ENCODE assay signal across 9 cellular contexts in genomic region chr6:169990095-169991030, GRCh38.
A peak's percentile ranks its signal among the peaks of the same experiment; 100 is the strongest.
DNase-seq lines count a peak whose midpoint lies in the region; ATAC-seq and TF ChIP-seq lines count a peak whose summit lies in the region.
"Had no signal": no experiment of that assay in that cellular context is flagged by ENCODE, and none has a peak within 500 bp of the region (broad histone marks: within the 10 kb centered on the region; RNA-seq: fewer than 3 reads in every experiment).

No MANE protein-coding gene starts in this region.

- POLR2A ChIA-PET in OCI-LY7 (lab: Charles Lee) = interaction anchor here (1.0 kb wide), 1 partner anchor 39 kb away, joined by 5 read pairs; no protein-coding TSS in a partner anchor

- peak overlapping the region; percentile 12 for H3K27ac ChIP-seq in OCI-LY7 (ENCODE audit: low read depth, low read length, poor library complexity, severe bottlenecking)
- H3K27ac ChIP-seq in coronary artery = no peak overlapping the region
- H3K27ac ChIP-seq: A549 had no signal

- peak overlapping the region; percentile 5 for H3K4me3 ChIP-seq in OCI-LY7 (ENCODE audit: low read depth, low read length, poor library complexity, severe bottlenecking)
- H3K4me3 ChIP-seq in coronary artery = no peak overlapping the region
- H3K4me3 ChIP-seq: A549 had no signal

- H3K4me1 ChIP-seq in OCI-LY7 (ENCODE audit: insufficient read depth, low read length, poor library complexity, severe bottlenecking) = peaks cover 17% of the 10 kb centered on the region
- H3K4me1 ChIP-seq: A549 had no signal

- TF ChIP-seq CTCF in OCI-LY7 (conservative IDR thresholded peaks at IDR 0.05; ENCODE audit: low read length) = peak; percentile 44
- TF ChIP-seq CTCF in coronary artery (IDR thresholded peaks at IDR 0.05) = no peak

- DNase-seq in NCI-H526 (lab: John Stamatoyannopoulos, UW) (peak; percentile 17 to 45), NCI-H526 treated with DMSO at 0.1 percent for 48 hours (lab: John Stamatoyannopoulos, UW) (no peak), OCI-LY7 (ENCODE audit: low spot score) (peak; percentile 58), coronary artery (ENCODE audit: low spot score) (peak; percentile 71), SW 1271 (lab: John Stamatoyannopoulos, UW) (no peak), SKM-1 (lab: John Stamatoyannopoulos, UW; ENCODE audit: unreplicated experiment) (no peak)
- DNase-seq in stimulated activated CD4-positive, alpha-beta T cell treated with anti-CD3 and anti-CD28 coated beads, Interleukin-4, amount 100 ng/mL, for 24 hours = peak; percentile 51

- H3K9me3 ChIP-seq in OCI-LY7 (ENCODE audit: low read length) = no peaks in the 10 kb centered on the region
- H3K9me3 ChIP-seq: A549 had no signal

- H4K20me1 ChIP-seq in OCI-LY7 (ENCODE audit: insufficient read depth, low read length) = no peaks in the 10 kb centered on the region

- no peaks in the 10 kb centered on the region for H3K36me3 ChIP-seq in OCI-LY7 (ENCODE audit: insufficient read depth, low read length)

- H3K79me2 ChIP-seq in OCI-LY7 (ENCODE audit: insufficient read depth, low read depth, low read length) = no peaks in the 10 kb centered on the region

- intact Hi-C loops in OCI-LY7 (cut with micrococcal nuclease; ENCODE audit: unreplicated experiment) = loop anchor here (10.0 kb wide), 1 partner anchor 94 kb away; no protein-coding TSS in a partner anchor

- H2AFZ ChIP-seq in OCI-LY7 (ENCODE audit: low read length) = peak overlapping the region; percentile 86

- ATAC-seq in GM18520 (IDR thresholded peaks at IDR 0.05; ENCODE audit: unreplicated experiment) = no peak

- BruUV-seq in OCI-LY7 (replicated peaks; lab: Mats Ljungman, UMichigan) = no TSS peak

- peak overlapping the region; percentile 58 for H3K4me2 ChIP-seq in OCI-LY7 (ENCODE audit: low read length)
- H3K4me2 ChIP-seq: A549 had no signal

- CTCF ChIA-PET in OCI-LY7 (lab: Charles Lee; ENCODE audit: unreplicated experiment) = interaction anchor here (1.2 kb wide), 1 partner anchor 36 kb away, joined by 3 read pairs; no protein-coding TSS in a partner anchor

- no peaks in the 10 kb centered on the region for H3K9me2 ChIP-seq in OCI-LY7 (ENCODE audit: insufficient read depth, low read length)

Comparison
In these comparisons a context has a peak if more than half of its experiments do, and no peak if none do; other contexts are left out.
1. DNase-seq: peak in NCI-H526 (2 of 2), OCI-LY7 (single experiment), coronary artery (single experiment) and stimulated activated CD4-positive, alpha-beta T cell treated with anti-CD3 and anti-CD28 coated beads, Interleukin-4, amount 100 ng/mL, for 24 hours (single experiment); none in NCI-H526 treated with DMSO at 0.1 percent for 48 hours (single experiment), SW 1271 (0 of 2) and SKM-1 (single experiment).